8 cellular contexts compared by ENCODE assay signal in the genomic region with DNA sequence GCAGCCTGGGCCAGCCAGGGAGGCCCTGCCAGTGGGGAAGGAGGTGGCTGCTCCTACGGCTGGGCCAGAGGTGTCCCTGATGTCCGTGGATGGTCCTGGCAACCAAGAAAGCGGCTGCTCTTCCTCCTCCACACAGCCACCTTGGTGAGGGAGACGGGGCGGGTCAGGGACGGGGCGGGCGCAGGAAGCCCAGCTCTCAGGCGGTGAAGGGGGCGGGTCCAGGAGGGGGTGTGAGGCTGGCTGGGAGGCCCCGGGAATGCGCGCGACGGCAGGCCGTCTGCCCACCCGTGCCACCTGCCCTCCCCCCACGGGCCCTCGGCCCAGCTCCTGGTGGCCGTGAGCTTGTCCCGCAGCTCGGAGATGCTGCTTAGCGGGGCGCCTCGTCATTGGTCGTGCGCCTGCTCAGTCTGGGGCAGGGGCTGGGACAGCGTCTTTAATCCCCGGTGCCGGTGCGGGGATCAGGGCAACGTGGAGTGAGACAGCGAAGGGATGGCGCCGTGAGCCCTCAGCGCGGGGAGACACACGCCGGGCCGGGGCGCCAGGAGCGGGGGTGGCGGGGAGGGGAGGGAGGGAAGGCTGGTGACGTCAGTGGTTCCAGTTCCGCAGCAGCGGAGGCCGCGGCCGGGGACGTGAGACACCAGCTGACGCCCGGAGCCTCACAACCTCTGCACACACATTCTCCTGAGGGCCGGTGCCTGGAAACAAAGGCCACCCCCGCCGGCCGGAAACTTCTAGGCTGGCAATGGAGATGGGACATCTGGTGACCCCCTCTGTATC. TPM values are rescaled to one million over a fixed set of nuclear protein-coding genes. Genes with fewer than 3 reads are reported as not detected.
A peak's percentile ranks its signal among the peaks of the same experiment; 100 is the strongest.
DNase-seq lines count a peak whose midpoint lies in the region; ATAC-seq and TF ChIP-seq lines count a peak whose summit lies in the region.

No MANE protein-coding gene starts in this region.

- H3K9me3 Mint-ChIP-seq in neural crest cell: peaks cover 4% of the 10 kb centered on the region
- H3K9me3 Mint-ChIP-seq in stimulated activated naive CD8-positive, alpha-beta T cell treated with anti-CD3 and anti-CD28 coated beads, Interleukin-15, Interleukin-2, amounts not matched to agents 100 ng/mL and 50 ng/mL, for 24 hours: no peaks in the 10 kb centered on the region

- peaks cover 11% of the 10 kb centered on the region for H3K27me3 Mint-ChIP-seq in neural crest cell (ENCODE audit: low read depth)
- H3K27me3 Mint-ChIP-seq in stimulated activated naive CD8-positive, alpha-beta T cell treated with anti-CD3 and anti-CD28 coated beads, Interleukin-15, Interleukin-2, amounts not matched to agents 100 ng/mL and 50 ng/mL, for 24 hours: peaks cover 16% of the 10 kb centered on the region

- no peaks in the 10 kb centered on the region for H3K36me3 Mint-ChIP-seq in neural crest cell (ENCODE audit: low read depth)
- H3K36me3 Mint-ChIP-seq in stimulated activated naive CD8-positive, alpha-beta T cell treated with anti-CD3 and anti-CD28 coated beads, Interleukin-15, Interleukin-2, amounts not matched to agents 100 ng/mL and 50 ng/mL, for 24 hours (ENCODE audit: low read depth): no peaks in the 10 kb centered on the region

- peak overlapping the region; percentile 76 for H3K4me3 Mint-ChIP-seq in neural crest cell
- H3K4me3 Mint-ChIP-seq in stimulated activated naive CD8-positive, alpha-beta T cell treated with anti-CD3 and anti-CD28 coated beads, Interleukin-15, Interleukin-2, amounts not matched to agents 100 ng/mL and 50 ng/mL, for 24 hours: peak overlapping the region; percentile 72

- POLR2A ChIA-PET in AG04450 (lab: Yijun Ruan, JAX): no interaction called here

- H3K4me1 Mint-ChIP-seq in neural crest cell: peaks cover 16% of the 10 kb centered on the region
- peaks cover 33% of the 10 kb centered on the region for H3K4me1 Mint-ChIP-seq in stimulated activated naive CD8-positive, alpha-beta T cell treated with anti-CD3 and anti-CD28 coated beads, Interleukin-15, Interleukin-2, amounts not matched to agents 100 ng/mL and 50 ng/mL, for 24 hours (ENCODE audit: low read depth)

- CTCF ChIA-PET in AG04450 (lab: Charles Lee): no interaction called here

- no peaks in the 10 kb centered on the region for H3K4me1 ChIP-seq in foreskin keratinocyte

- DNase-seq in AG04450 (ENCODE audit: low read depth, low spot score) (peak; percentile 26), GM19240 (ENCODE audit: insufficient read length, low spot score) (peak; percentile 78), HPDE6-E6E7 (ENCODE audit: extremely low spot score) (peak; percentile 27), RPMI7951 (ENCODE audit: low read depth) (peak; percentile 58), foreskin keratinocyte (peak in 1 of 2 donors; percentile 14), neural crest cell (ENCODE audit: low read depth, low spot score) (peak; percentile 55)
- DNase-seq in activated effector memory CD4-positive, alpha-beta T cell treated with anti-CD3 and anti-CD28 coated beads, Interleukin-2, amount 50 U/mL, for 16 hours: peak; percentile 91

- peak overlapping the region; percentile 62 for H3K4me3 ChIP-seq in AG04450 (ENCODE audit: low read depth, low read length)

- H3K27ac Mint-ChIP-seq in neural crest cell (ENCODE audit: unreplicated experiment): peak overlapping the region; percentile 78
- peak overlapping the region; percentile 85 for H3K27ac Mint-ChIP-seq in stimulated activated naive CD8-positive, alpha-beta T cell treated with anti-CD3 and anti-CD28 coated beads, Interleukin-15, Interleukin-2, amounts not matched to agents 100 ng/mL and 50 ng/mL, for 24 hours

- ATAC-seq in foreskin keratinocyte: peak; percentile 69

- H3K27ac ChIP-seq in AG04450 (ENCODE audit: low read depth, low read length): peak overlapping the region; percentile 52
- H3K27ac ChIP-seq in foreskin keratinocyte: no peak overlapping the region

- no peaks in the 10 kb centered on the region for H3K9me3 ChIP-seq in AG04450 (ENCODE audit: control insufficient read depth, insufficient read depth, low read length)

- TF ChIP-seq CTCF in AG04450 (IDR thresholded peaks at IDR 0.05; ENCODE audit: low read depth, low read length) (0 out of 2 replicates have a peak, but pooled peaks have one; percentile 4), foreskin keratinocyte (conservative IDR thresholded peaks at IDR 0.05) (no peak), neural crest cell (conservative IDR thresholded peaks at IDR 0.05) (peak; percentile 38)

- H3K27me3 ChIP-seq in AG04450 (ENCODE audit: control insufficient read depth, insufficient read depth, low read length) (peaks cover 4% of the 10 kb centered on the region), foreskin keratinocyte (peaks cover 7% of the 10 kb centered on the region)

RNA-seq across cellular contexts. Expression of gene BRSK2, which starts 6.7 kb away (rescaled TPM):
- 0.11 and 0.12 TPM in 2 replicates for polyA plus RNA-seq in AG04450 (2011; rRNA removed)
- not detected in 2 replicates for polyA minus RNA-seq in AG04450 (2011; rRNA and poly(A)+ RNA removed)
- total RNA-seq in RPMI7951 (2014; rRNA removed; shearing (Covaris generic)): not detected in 2 replicates
- 0.18 and 0.34 TPM in 2 replicates for total RNA-seq in foreskin keratinocyte
- 0.08 and 0.18 TPM in 2 replicates for polyA plus RNA-seq in foreskin keratinocyte
- total RNA-seq in neural crest cell: 59.9 and 72.5 TPM in 2 replicates

Comparison
In these comparisons a context has a peak if more than half of its experiments do, and no peak if none do; other contexts are left out.
1. RNA of gene BRSK2, which starts 6.7 kb away (total RNA-seq): 59.9 to 72.5 TPM in neural crest cell; 0.18 to 0.34 TPM in foreskin keratinocyte and not detected in RPMI7951; every median in the first group is over 10 times any median in the second.